ENCODE assay signal across 36 cellular contexts in the genomic region with DNA sequence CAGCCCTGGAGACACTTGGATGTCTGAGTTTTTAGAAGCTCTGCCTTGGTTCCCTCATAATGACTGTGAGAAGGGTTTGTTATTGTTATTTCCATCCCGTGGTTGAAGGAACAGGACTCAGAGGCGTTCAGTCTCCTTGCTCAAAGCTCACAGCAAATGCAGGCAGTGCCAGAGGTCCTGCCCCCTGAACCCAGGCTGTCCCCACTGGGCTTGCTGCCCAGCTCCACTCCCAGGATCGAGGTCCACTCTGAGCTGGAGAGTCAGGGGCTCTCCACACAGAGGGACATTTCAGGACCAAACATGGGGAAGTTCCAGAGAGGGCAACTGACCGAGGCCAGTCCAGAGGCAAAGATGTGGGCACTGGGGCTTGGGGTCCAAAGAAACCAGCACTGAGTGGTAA. TPM values are rescaled to one million over a fixed set of nuclear protein-coding genes. Genes with fewer than 3 reads are reported as not detected.
"Had no signal": no experiment of that assay in that cellular context is flagged by ENCODE, and none has a peak within 500 bp of the region (broad histone marks: within the 10 kb centered on the region; RNA-seq: fewer than 3 reads in every experiment).

No MANE protein-coding gene starts in this region.

- H2AFZ ChIP-seq: neural progenitor cell, parathyroid adenoma had no signal

- ATAC-seq: naive thymus-derived CD4-positive, alpha-beta T cell; psoas muscle; right cardiac atrium; sciatic nerve; stimulated activated memory B cell treated with anti-CD40 and anti-IgM and Interleukin-4, amounts not matched to agents 10 μg/mL and 1 μg/mL and 100 μg/mL, for 72 hours; stimulated activated naive CD8-positive, alpha-beta T cell treated with anti-CD3 and anti-CD28 coated beads, Interleukin-15, amount 100 ng/mL, for 72 hours; stimulated activated naive CD8-positive, alpha-beta T cell treated with anti-CD3 and anti-CD28 coated beads, Interleukin-15, Interleukin-2, amounts not matched to agents 100 U/mL and 50 U/mL, for 24 hours had no signal

- H3K9ac ChIP-seq: neural progenitor cell, parathyroid adenoma had no signal

- H3K4me3 Mint-ChIP-seq: naive thymus-derived CD4-positive, alpha-beta T cell; nephron; neural progenitor cell; stimulated activated memory B cell treated with anti-CD40 and anti-IgM and Interleukin-4, amounts not matched to agents 10 μg/mL and 1 μg/mL and 100 μg/mL, for 72 hours; stimulated activated naive CD8-positive, alpha-beta T cell treated with anti-CD3 and anti-CD28 coated beads, Interleukin-15, amount 100 ng/mL, for 72 hours had no signal

- FAIRE-seq: urothelium cell line had no signal

- H3K27ac Mint-ChIP-seq: naive thymus-derived CD4-positive, alpha-beta T cell; nephron; neural progenitor cell; progenitor cell of endocrine pancreas; stimulated activated memory B cell treated with anti-CD40 and anti-IgM and Interleukin-4, amounts not matched to agents 10 μg/mL and 1 μg/mL and 100 μg/mL, for 72 hours; stimulated activated naive CD8-positive, alpha-beta T cell treated with anti-CD3 and anti-CD28 coated beads, Interleukin-15, amount 100 ng/mL, for 72 hours had no signal

- H3K9me3 ChIP-seq: neutrophil, ovary, psoas muscle, thoracic aorta, thyroid gland, vagina had no signal

- H3K4me3 ChIP-seq: neural progenitor cell, ovary, psoas muscle, skin epidermis, smooth muscle cell, spleen, thoracic aorta, thyroid gland, tibial nerve, upper lobe of left lung, vagina had no signal

- H3K36me3 Mint-ChIP-seq: naive thymus-derived CD4-positive, alpha-beta T cell; neural progenitor cell; stimulated activated memory B cell treated with anti-CD40 and anti-IgM and Interleukin-4, amounts not matched to agents 10 μg/mL and 1 μg/mL and 100 μg/mL, for 72 hours had no signal

- H3K27ac ChIP-seq: neural progenitor cell, neutrophil, ovary, parathyroid adenoma, psoas muscle, skin epidermis, spleen, thoracic aorta, thyroid gland, tibial nerve, upper lobe of left lung, vagina had no signal

- H3K79me2 ChIP-seq: parathyroid adenoma had no signal

- H3K27me3 ChIP-seq: neural progenitor cell, ovary, thyroid gland, tibial nerve, upper lobe of left lung, vagina had no signal

- DNase-seq: naive thymus-derived CD4-positive, alpha-beta T cell; nucleus accumbens; ovary; posterior cingulate gyrus; psoas muscle; right cardiac atrium; spleen; stimulated activated CD4-positive, alpha-beta T cell treated with anti-CD3 and anti-CD28 coated beads, Interleukin-12 subunit alpha, Interleukin-12 subunit beta, amount 100 ng/mL, for 4 hours; stimulated activated CD4-positive, alpha-beta T cell treated with anti-CD3 and anti-CD28 coated beads, Interleukin-1b, Interleukin-23, amount 100 ng/mL, for 48 hours; stimulated activated CD4-positive, alpha-beta T cell treated with anti-CD3 and anti-CD28 coated beads, Interleukin-4, amount 100 ng/mL, for 1 hour; stimulated activated CD4-positive, alpha-beta T cell treated with anti-CD3 and anti-CD28 coated beads, Interleukin-4, amount 100 ng/mL, for 4 hours; stimulated activated CD8-positive, alpha-beta memory T cell treated with anti-CD3 and anti-CD28 coated beads, Interleukin-4, amount 100 ng/mL, for 48 hours; stimulated activated naive CD4-positive, alpha-beta T cell; stimulated activated naive CD8-positive, alpha-beta T cell treated with anti-CD3 and anti-CD28 coated beads, Interleukin-15, amount 100 ng/mL, for 72 hours; stimulated activated naive CD8-positive, alpha-beta T cell treated with anti-CD3 and anti-CD28 coated beads, Interleukin-15, Interleukin-2, amounts not matched to agents 100 U/mL and 50 U/mL, for 24 hours; thyroid gland; trophoblast cell; upper lobe of left lung had no signal

- H3K36me3 ChIP-seq: neural progenitor cell, neutrophil, ovary, spleen, thoracic aorta, thyroid gland, tibial nerve, upper lobe of left lung, vagina had no signal

- H3K4me1 Mint-ChIP-seq: naive thymus-derived CD4-positive, alpha-beta T cell; nephron; stimulated activated memory B cell treated with anti-CD40 and anti-IgM and Interleukin-4, amounts not matched to agents 10 μg/mL and 1 μg/mL and 100 μg/mL, for 72 hours; stimulated activated naive CD8-positive, alpha-beta T cell treated with anti-CD3 and anti-CD28 coated beads, Interleukin-15, amount 100 ng/mL, for 72 hours had no signal

- H3K4me1 ChIP-seq: neural progenitor cell, parathyroid adenoma, psoas muscle, spleen, thyroid gland, tibial nerve, upper lobe of left lung, vagina had no signal

- H3K4me2 ChIP-seq: neural progenitor cell, smooth muscle cell had no signal

RNA-seq across cellular contexts. Expression of gene FGF4, which starts 14.8 kb away (rescaled TPM):
- total RNA-seq: naive thymus-derived CD4-positive, alpha-beta T cell; omental fat pad; ovary; progenitor cell of endocrine pancreas; psoas muscle; renal cortical epithelial cell; right cardiac atrium; smooth muscle cell; spleen; temporal lobe; thoracic aorta; thyroid gland; upper lobe of left lung; ureter; vagina had no signal
- polyA plus RNA-seq: naive thymus-derived CD4-positive, alpha-beta T cell; neural cell; ovary; psoas muscle; right cardiac atrium; smooth muscle cell; spleen had no signal

RNA-seq across cellular contexts. Expression of gene FGF19, which starts 56.5 kb away (rescaled TPM):
- total RNA-seq: naive thymus-derived CD4-positive, alpha-beta T cell; omental fat pad; progenitor cell of endocrine pancreas; psoas muscle; renal cortical epithelial cell; right cardiac atrium; sciatic nerve; smooth muscle cell; spleen; temporal lobe; thoracic aorta; thyroid gland; tibial nerve; ureter; vagina had no signal
- polyA plus RNA-seq: naive thymus-derived CD4-positive, alpha-beta T cell; ovary; psoas muscle; right cardiac atrium; smooth muscle cell; spleen had no signal

RNA-seq across cellular contexts. Expression of gene FGF3, which starts 58.9 kb away (rescaled TPM):
- total RNA-seq: naive thymus-derived CD4-positive, alpha-beta T cell; omental fat pad; ovary; progenitor cell of endocrine pancreas; psoas muscle; renal cortical epithelial cell; right cardiac atrium; sciatic nerve; smooth muscle cell; spleen; temporal lobe; thoracic aorta; thyroid gland; tibial nerve; upper lobe of left lung; ureter; vagina had no signal
- polyA plus RNA-seq: naive thymus-derived CD4-positive, alpha-beta T cell; ovary; psoas muscle; right cardiac atrium; smooth muscle cell; spleen had no signal
